ENCODE assay signal across 21 cellular contexts in the genomic region with DNA sequence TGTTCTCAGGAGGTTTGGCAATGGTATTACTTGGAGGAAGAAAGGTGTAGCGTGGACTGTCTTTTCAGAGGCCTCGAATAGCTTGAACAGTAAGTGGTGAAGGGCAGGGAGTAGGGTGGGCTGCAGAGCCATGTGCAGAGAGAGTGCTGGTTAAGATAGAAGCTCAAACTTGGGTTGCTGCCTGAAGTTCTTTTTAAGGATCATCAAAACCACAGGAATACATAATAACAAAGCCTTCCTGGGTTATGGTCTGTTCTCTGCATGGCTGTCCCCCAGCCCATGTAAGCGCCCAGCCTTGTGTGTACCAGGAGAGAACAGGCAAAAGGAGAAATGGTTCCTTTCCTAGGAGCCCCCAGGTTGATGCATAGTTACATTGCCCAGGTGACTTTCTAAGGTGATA. TPM values are rescaled to one million over a fixed set of nuclear protein-coding genes. Genes with fewer than 3 reads are reported as not detected.
DNase-seq lines count a peak whose midpoint lies in the region; ATAC-seq and TF ChIP-seq lines count a peak whose summit lies in the region.
"Had no signal": no experiment of that assay in that cellular context is flagged by ENCODE, and none has a peak within 500 bp of the region (broad histone marks: within the 10 kb centered on the region; RNA-seq: fewer than 3 reads in every experiment).

No MANE protein-coding gene starts in this region.

- H3K27ac ChIP-seq in BLaER1 treated with 17β-estradiol and CSF1 and Interleukin-3, amounts not matched to agents 10 nM and 100 nM, result no peak overlapping the region
- H3K27ac ChIP-seq in coronary artery (peak overlapping the region; percentile 64 to 90), gastrocnemius medialis (peak overlapping the region; percentile 12 to 72 (median 34))

- DNase-seq in WTC11 (ENCODE audit: low spot score) (no peak), coronary artery (ENCODE audit: low spot score) (no peak), gastrocnemius medialis (no peak), T-cell (no peak), C1 segment of cervical spinal cord (lab: John Stamatoyannopoulos, UW) (no peak)
- DNase-seq in stimulated activated CD4-positive, alpha-beta T cell treated with anti-CD3 and anti-CD28 coated beads, Interleukin-15, amount 100 ng/mL, for 24 hours, result no peak
- DNase-seq: activated CD4-positive, alpha-beta T cell treated with anti-CD3 and anti-CD28 coated beads for 48 hours; activated CD8-positive, alpha-beta memory T cell treated with anti-CD3 and anti-CD28 coated beads, Interleukin-2, amount 50 U/mL, for 4 hours; activated gamma-delta T cell treated with Interleukin-2 at 50 U/mL for 16 hours; cortex of kidney; DMS79 treated with DMSO at 0.1 percent for 48 hours; foreskin fibroblast; KBM-7; kidney; NCI-H1694; NCI-H748 treated with DMSO at 0.1 percent for 48 hours; nucleus accumbens; SHP77 had no signal

- in situ Hi-C loops in gastrocnemius medialis (cut with MboI; ENCODE audit: low sequenced_read_pairs in 4 of 4), result no loop called here

- CTCF ChIA-PET in WTC11 (lab: Charles Lee) (interaction anchor here (0.9 to 2.4 kb wide), 3 partner anchors 14 to 77 kb away, joined by 4 to 8 read pairs (median 5); no protein-coding TSS in a partner anchor), T-cell (lab: Charles Lee) (no interaction called here)

- peaks cover 0 to 100% (median 31%) of the 10 kb centered on the region in 11 experiments; a peak in 13 of 22 replicates for H4K20me1 ChIP-seq in BLaER1 treated with 17β-estradiol and CSF1 and Interleukin-3, amounts not matched to agents 10 nM and 100 nM

- H3K27me3 Mint-ChIP-seq in WTC11 (ENCODE audit: low read depth), result no peaks in the 10 kb centered on the region
- no peaks in the 10 kb centered on the region for H3K27me3 Mint-ChIP-seq in T-cell
- H3K27me3 Mint-ChIP-seq: brain had no signal

- H3K4me1 Mint-ChIP-seq in WTC11, result no peaks in the 10 kb centered on the region; the same call in 1 of the 2 replicates
- peaks cover 1 to 16% (median 8%) of the 10 kb centered on the region in 3 donors for H3K4me1 Mint-ChIP-seq in T-cell
- H3K4me1 Mint-ChIP-seq: brain had no signal

- POLR2A ChIA-PET in WTC11 (lab: Charles Lee), result no interaction called here
- POLR2A ChIA-PET in T-cell (lab: Charles Lee), result no interaction called here

- TF ChIP-seq POLR2A in gastrocnemius medialis (IDR thresholded peaks at IDR 0.05), result no peak

- H3K4me1 ChIP-seq in BLaER1 treated with 17β-estradiol and CSF1 and Interleukin-3, amounts not matched to agents 10 nM and 100 nM, result peaks cover 24 to 34% (median 28%) of the 10 kb centered on the region in 10 experiments
- peaks cover 29 to 39% of the 10 kb centered on the region in 2 donors for H3K4me1 ChIP-seq in gastrocnemius medialis

- no peak for ATAC-seq in WTC11
- no peak for ATAC-seq in gastrocnemius medialis
- no peak for ATAC-seq in T-cell (replicated peaks in 1 of 4)

- H3K4me3 Mint-ChIP-seq in WTC11, result no peak overlapping the region
- H3K4me3 Mint-ChIP-seq in T-cell, result no peak overlapping the region
- H3K4me3 Mint-ChIP-seq: brain had no signal

- no peak for TF ChIP-seq CTCF in WTC11 (IDR thresholded peaks at IDR 0.05)
- no peak for TF ChIP-seq CTCF in coronary artery (IDR thresholded peaks at IDR 0.05)
- no peak for TF ChIP-seq CTCF in gastrocnemius medialis (IDR thresholded peaks at IDR 0.05 in 4 of 5, conservative IDR thresholded peaks at IDR 0.05 in 1 of 5)

- H3K4me3 ChIP-seq in BLaER1 treated with 17β-estradiol and CSF1 and Interleukin-3, amounts not matched to agents 10 nM and 100 nM, result no peak overlapping the region
- H3K4me3 ChIP-seq in coronary artery (no peak overlapping the region), gastrocnemius medialis (no peak overlapping the region)
- H3K4me3 ChIP-seq: lung had no signal

- peak overlapping the region; percentile 3; the same call in 1 of the 2 replicates for H3K27ac Mint-ChIP-seq in WTC11
- H3K27ac Mint-ChIP-seq in T-cell, result no peak overlapping the region

- no peaks in the 10 kb centered on the region for H3K27me3 ChIP-seq in BLaER1 treated with 17β-estradiol and CSF1 and Interleukin-3, amounts not matched to agents 10 nM and 100 nM
- H3K27me3 ChIP-seq in gastrocnemius medialis, result no peaks in the 10 kb centered on the region

- no peaks in the 10 kb centered on the region for H3K9me3 Mint-ChIP-seq in WTC11
- H3K9me3 Mint-ChIP-seq in T-cell, result no peaks in the 10 kb centered on the region
- H3K9me3 Mint-ChIP-seq: brain had no signal

- H3K36me3 Mint-ChIP-seq in WTC11 (peaks cover 20% of the 10 kb centered on the region), T-cell (peaks cover 64% of the 10 kb centered on the region)

- intact Hi-C loops in gastrocnemius medialis (cut with DNase I; ENCODE audit: low total_unique reads), result no loop called here

- H3K4me2 ChIP-seq in BLaER1 treated with 17β-estradiol and CSF1 and Interleukin-3, amounts not matched to agents 10 nM and 100 nM, result peak overlapping the region in 8 of 11 experiments; percentile 53 to 84 (median 72); a peak in 8 of 22 replicates

- peaks cover 35 to 93% (median 77%) of the 10 kb centered on the region in 11 experiments for H3K36me3 ChIP-seq in BLaER1 treated with 17β-estradiol and CSF1 and Interleukin-3, amounts not matched to agents 10 nM and 100 nM
- H3K36me3 ChIP-seq in gastrocnemius medialis, result peaks cover 0 to 28% of the 10 kb centered on the region in 2 donors

- no peaks in the 10 kb centered on the region for H3K9me3 ChIP-seq in BLaER1 treated with 17β-estradiol and CSF1 and Interleukin-3, amounts not matched to agents 10 nM and 100 nM (replicated peaks in 1 of 11)
- no peaks in the 10 kb centered on the region for H3K9me3 ChIP-seq in gastrocnemius medialis

- H3K9ac ChIP-seq in BLaER1 treated with 17β-estradiol and CSF1 and Interleukin-3, amounts not matched to agents 10 nM and 100 nM, result no peak overlapping the region

TF ChIP-seq in WTC11, 78 proteins besides CTCF, POLR2A, EP300 and RAD21 (continues in another document):
- TF ChIP-seq, protein P1, sequence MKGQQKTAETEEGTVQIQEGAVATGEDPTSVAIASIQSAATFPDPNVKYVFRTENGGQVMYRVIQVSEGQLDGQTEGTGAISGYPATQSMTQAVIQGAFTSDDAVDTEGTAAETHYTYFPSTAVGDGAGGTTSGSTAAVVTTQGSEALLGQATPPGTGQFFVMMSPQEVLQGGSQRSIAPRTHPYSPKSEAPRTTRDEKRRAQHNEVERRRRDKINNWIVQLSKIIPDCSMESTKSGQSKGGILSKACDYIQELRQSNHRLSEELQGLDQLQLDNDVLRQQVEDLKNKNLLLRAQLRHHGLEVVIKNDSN (CRISPR knock-in tag; IDR thresholded peaks at IDR 0.05), result no peak
- TF ChIP-seq, protein P2, sequence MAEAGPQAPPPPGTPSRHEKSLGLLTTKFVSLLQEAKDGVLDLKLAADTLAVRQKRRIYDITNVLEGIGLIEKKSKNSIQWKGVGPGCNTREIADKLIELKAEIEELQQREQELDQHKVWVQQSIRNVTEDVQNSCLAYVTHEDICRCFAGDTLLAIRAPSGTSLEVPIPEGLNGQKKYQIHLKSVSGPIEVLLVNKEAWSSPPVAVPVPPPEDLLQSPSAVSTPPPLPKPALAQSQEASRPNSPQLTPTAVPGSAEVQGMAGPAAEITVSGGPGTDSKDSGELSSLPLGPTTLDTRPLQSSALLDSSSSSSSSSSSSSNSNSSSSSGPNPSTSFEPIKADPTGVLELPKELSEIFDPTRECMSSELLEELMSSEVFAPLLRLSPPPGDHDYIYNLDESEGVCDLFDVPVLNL (CRISPR knock-in tag; IDR thresholded peaks at IDR 0.05; ENCODE audit: borderline replicate concordance, low read depth), result no peak
- no peak for TF ChIP-seq ZNF138 (CRISPR knock-in tag; conservative IDR thresholded peaks at IDR 0.05)
- TF ChIP-seq FOXP1 (CRISPR knock-in tag; IDR thresholded peaks at IDR 0.05; ENCODE audit: borderline replicate concordance), result no peak
- TF ChIP-seq, protein P3, sequence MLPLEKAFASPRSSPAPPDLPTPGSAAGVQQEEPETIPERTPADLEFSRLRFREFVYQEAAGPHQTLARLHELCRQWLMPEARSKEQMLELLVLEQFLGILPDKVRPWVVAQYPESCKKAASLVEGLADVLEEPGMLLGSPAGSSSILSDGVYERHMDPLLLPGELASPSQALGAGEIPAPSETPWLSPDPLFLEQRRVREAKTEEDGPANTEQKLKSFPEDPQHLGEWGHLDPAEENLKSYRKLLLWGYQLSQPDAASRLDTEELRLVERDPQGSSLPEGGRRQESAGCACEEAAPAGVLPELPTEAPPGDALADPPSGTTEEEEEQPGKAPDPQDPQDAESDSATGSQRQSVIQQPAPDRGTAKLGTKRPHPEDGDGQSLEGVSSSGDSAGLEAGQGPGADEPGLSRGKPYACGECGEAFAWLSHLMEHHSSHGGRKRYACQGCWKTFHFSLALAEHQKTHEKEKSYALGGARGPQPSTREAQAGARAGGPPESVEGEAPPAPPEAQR (CRISPR knock-in tag; IDR thresholded peaks at IDR 0.05), result no peak
- TF ChIP-seq, protein P4, sequence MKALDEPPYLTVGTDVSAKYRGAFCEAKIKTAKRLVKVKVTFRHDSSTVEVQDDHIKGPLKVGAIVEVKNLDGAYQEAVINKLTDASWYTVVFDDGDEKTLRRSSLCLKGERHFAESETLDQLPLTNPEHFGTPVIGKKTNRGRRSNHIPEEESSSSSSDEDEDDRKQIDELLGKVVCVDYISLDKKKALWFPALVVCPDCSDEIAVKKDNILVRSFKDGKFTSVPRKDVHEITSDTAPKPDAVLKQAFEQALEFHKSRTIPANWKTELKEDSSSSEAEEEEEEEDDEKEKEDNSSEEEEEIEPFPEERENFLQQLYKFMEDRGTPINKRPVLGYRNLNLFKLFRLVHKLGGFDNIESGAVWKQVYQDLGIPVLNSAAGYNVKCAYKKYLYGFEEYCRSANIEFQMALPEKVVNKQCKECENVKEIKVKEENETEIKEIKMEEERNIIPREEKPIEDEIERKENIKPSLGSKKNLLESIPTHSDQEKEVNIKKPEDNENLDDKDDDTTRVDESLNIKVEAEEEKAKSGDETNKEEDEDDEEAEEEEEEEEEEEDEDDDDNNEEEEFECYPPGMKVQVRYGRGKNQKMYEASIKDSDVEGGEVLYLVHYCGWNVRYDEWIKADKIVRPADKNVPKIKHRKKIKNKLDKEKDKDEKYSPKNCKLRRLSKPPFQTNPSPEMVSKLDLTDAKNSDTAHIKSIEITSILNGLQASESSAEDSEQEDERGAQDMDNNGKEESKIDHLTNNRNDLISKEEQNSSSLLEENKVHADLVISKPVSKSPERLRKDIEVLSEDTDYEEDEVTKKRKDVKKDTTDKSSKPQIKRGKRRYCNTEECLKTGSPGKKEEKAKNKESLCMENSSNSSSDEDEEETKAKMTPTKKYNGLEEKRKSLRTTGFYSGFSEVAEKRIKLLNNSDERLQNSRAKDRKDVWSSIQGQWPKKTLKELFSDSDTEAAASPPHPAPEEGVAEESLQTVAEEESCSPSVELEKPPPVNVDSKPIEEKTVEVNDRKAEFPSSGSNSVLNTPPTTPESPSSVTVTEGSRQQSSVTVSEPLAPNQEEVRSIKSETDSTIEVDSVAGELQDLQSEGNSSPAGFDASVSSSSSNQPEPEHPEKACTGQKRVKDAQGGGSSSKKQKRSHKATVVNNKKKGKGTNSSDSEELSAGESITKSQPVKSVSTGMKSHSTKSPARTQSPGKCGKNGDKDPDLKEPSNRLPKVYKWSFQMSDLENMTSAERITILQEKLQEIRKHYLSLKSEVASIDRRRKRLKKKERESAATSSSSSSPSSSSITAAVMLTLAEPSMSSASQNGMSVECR (CRISPR knock-in tag; IDR thresholded peaks at IDR 0.05; ENCODE audit: borderline replicate concordance), result no peak

RNA-seq across cellular contexts. Expression of a gene that starts 43.9 kb away (rescaled TPM):
- total RNA-seq in WTC11 (2021) (22.4 to 27.2 TPM (median 25.3 TPM) in 3 replicates), gastrocnemius medialis (10 to 100 TPM; 18.8 to 62.4 (median 26.2) TPM), T-cell (10 to 100 TPM; 22.0 to 38.7 (median 24.2) TPM)

Comparison
In these comparisons a context has a peak if more than half of its experiments do, and no peak if none do; other contexts are left out.
1. H3K27ac ChIP-seq: peak in coronary artery (2 of 2) and gastrocnemius medialis (4 of 4); none in BLaER1 treated with 17β-estradiol and CSF1 and Interleukin-3, amounts not matched to agents 10 nM and 100 nM (0 of 11).